In genomic region chr9:69645488-69645887, GRCh38 we compare ENCODE assay signal across 12 cellular contexts. TPM values are rescaled to one million over a fixed set of nuclear protein-coding genes. Genes with fewer than 3 reads are reported as not detected.
DNase-seq lines count a peak whose midpoint lies in the region; ATAC-seq and TF ChIP-seq lines count a peak whose summit lies in the region.
"Had no signal": no experiment of that assay in that cellular context is flagged by ENCODE, and none has a peak within 500 bp of the region (broad histone marks: within the 10 kb centered on the region; RNA-seq: fewer than 3 reads in every experiment).

No MANE protein-coding gene starts in this region.

- TF ChIP-seq POLR2A in breast epithelium (IDR thresholded peaks at IDR 0.05) (no peak), lower leg skin (IDR thresholded peaks at IDR 0.05) (no peak)

- H3K27me3 ChIP-seq in breast epithelium (no peaks in the 10 kb centered on the region), HAP-1 (ENCODE audit: low read depth) (no peaks in the 10 kb centered on the region)
- H3K27me3 ChIP-seq: cardiac muscle cell had no signal

- no peak for ATAC-seq in HG03378 (IDR thresholded peaks at IDR 0.05; ENCODE audit: unreplicated experiment)
- ATAC-seq: activated T-cell treated with anti-CD3 and anti-CD28 coated beads, Interleukin-2, amount 50 U/mL, for 4 hours had no signal

- WGBS in lower leg skin, 2 donors: 55 to 64% methylated on average over 10 of the region's 10 CpGs

- no peak overlapping the region for H3K4me3 Mint-ChIP-seq in nephron progenitor cell
- H3K4me3 Mint-ChIP-seq: activated T-cell treated with anti-CD3 and anti-CD28 coated beads, Interleukin-2, amount 50 U/mL, for 4 hours had no signal

- no peaks in the 10 kb centered on the region for H3K36me3 ChIP-seq in breast epithelium
- peaks cover 16% of the 10 kb centered on the region for H3K36me3 ChIP-seq in HAP-1 (replicated peaks)
- H3K36me3 ChIP-seq: cardiac muscle cell had no signal

- in situ Hi-C loops in HAP-1 (cut with MboI; ENCODE audit: low sequenced_read_pairs): no loop called here

- H3K36me3 Mint-ChIP-seq in nephron progenitor cell (ENCODE audit: low read depth): no peaks in the 10 kb centered on the region

- H3K27ac ChIP-seq in breast epithelium: peak overlapping the region; percentile 70 to 76
- H3K27ac ChIP-seq: cardiac muscle cell had no signal

- intact Hi-C loops in breast epithelium (cut with DNase I; ENCODE audit: low total_unique reads) (loop anchor here (5.0 kb wide), 1 partner anchor 652 kb away; no protein-coding TSS in a partner anchor), lower leg skin (cut with DNase I; ENCODE audit: low total_unique reads) (no loop called here)

- no peak for TF ChIP-seq CTCF in breast epithelium (IDR thresholded peaks at IDR 0.05)
- TF ChIP-seq CTCF in lower leg skin (IDR thresholded peaks at IDR 0.05): no peak
- no peak for TF ChIP-seq CTCF in nephron progenitor cell (IDR thresholded peaks at IDR 0.05)

- no peaks in the 10 kb centered on the region for H3K4me1 Mint-ChIP-seq in nephron progenitor cell

- peaks cover 10% of the 10 kb centered on the region for H3K27me3 Mint-ChIP-seq in nephron progenitor cell (ENCODE audit: low read depth, poor library complexity)

- no peak overlapping the region for H3K27ac Mint-ChIP-seq in nephron progenitor cell

- H3K9me3 ChIP-seq in breast epithelium (no peaks in the 10 kb centered on the region), HAP-1 (peaks cover 2% of the 10 kb centered on the region; the same call in 1 of the 2 replicates)

- H3K4me3 ChIP-seq in breast epithelium (peak overlapping the region in 2 of 3 donors; percentile 31 to 39), lower leg skin (ENCODE audit: low read depth, poor library complexity, severe bottlenecking) (no peak overlapping the region), HAP-1 (no peak overlapping the region)
- H3K4me3 ChIP-seq: cardiac muscle cell had no signal

- H3K4me1 ChIP-seq in breast epithelium: no peaks in the 10 kb centered on the region
- peaks cover 22% of the 10 kb centered on the region for H3K4me1 ChIP-seq in HAP-1

- no peaks in the 10 kb centered on the region for H3K9me3 Mint-ChIP-seq in nephron progenitor cell
- H3K9me3 Mint-ChIP-seq: activated T-cell treated with anti-CD3 and anti-CD28 coated beads, Interleukin-2, amount 50 U/mL, for 4 hours had no signal

- DNase-seq in Ammon's horn (ENCODE audit: low spot score): peak; percentile 78
- DNase-seq in NCI-H1105 treated with DMSO at 0.1 percent for 48 hours (lab: John Stamatoyannopoulos, UW): peak; percentile 91
- peak; percentile 68 to 79 for DNase-seq in breast epithelium (ENCODE audit: low spot score in 2 of 2)
- peak; percentile 57 to 86 for DNase-seq in lower leg skin (ENCODE audit: low spot score in 2 of 2)
- DNase-seq in activated CD4-positive, alpha-beta T cell treated with anti-CD3 and anti-CD28 coated beads, Interleukin-2, amount 50 U/mL, for 48 hours: no peak
- DNase-seq in HAP-1 (ENCODE audit: low spot score in 2 of 2): no peak
- no peak for DNase-seq in nephron progenitor cell
- DNase-seq: activated T-cell treated with anti-CD3 and anti-CD28 coated beads, Interleukin-2, amount 50 U/mL, for 4 hours; stimulated activated CD4-positive, alpha-beta T cell treated with anti-CD3 and anti-CD28 coated beads, Interleukin-15, amount 100 ng/mL, for 24 hours; stimulated activated naive CD4-positive, alpha-beta T cell had no signal

RNA-seq across cellular contexts. Expression of gene APBA1, which starts 26.7 kb away (rescaled TPM):
- total RNA-seq in breast epithelium: 1 to 10 TPM; 6.9 to 8.0 (median 7.8) TPM
- total RNA-seq in lower leg skin: 10 to 100 TPM in 2 of 4 donors, 1 to 10 TPM in 2; 4.9 to 12.7 (median 8.7) TPM

Comparison
In these comparisons a context has a peak if more than half of its experiments do, and no peak if none do; other contexts are left out.
1. DNase-seq: peak in Ammon's horn (single experiment), NCI-H1105 treated with DMSO at 0.1 percent for 48 hours (single experiment), breast epithelium (2 of 2) and lower leg skin (2 of 2); none in activated CD4-positive, alpha-beta T cell treated with anti-CD3 and anti-CD28 coated beads, Interleukin-2, amount 50 U/mL, for 48 hours (0 of 2), HAP-1 (0 of 2) and nephron progenitor cell (single experiment).
2. H3K4me3 ChIP-seq: peak in breast epithelium (2 of 3); none in lower leg skin (single experiment) and HAP-1 (single experiment).